In the genomic region with DNA sequence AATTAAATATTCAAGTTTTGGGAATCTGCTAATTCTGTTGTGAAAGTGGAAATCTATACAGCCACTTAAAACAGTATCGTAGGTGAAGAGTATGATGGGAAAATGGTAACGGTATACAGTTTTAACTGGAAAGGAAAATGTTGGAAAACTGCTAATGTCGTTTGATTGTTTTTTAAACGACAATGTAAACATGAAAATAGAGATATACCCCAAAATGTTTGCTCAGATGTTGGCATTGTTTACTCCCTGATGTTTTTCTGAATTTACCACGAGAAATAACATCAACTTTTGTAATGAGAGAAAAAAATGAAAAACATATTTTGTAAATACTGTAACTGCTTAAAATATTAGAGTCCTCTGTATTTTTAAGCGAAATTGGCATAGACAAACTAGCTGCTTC, we compare ENCODE assay signal across 11 cellular contexts. TPM values are rescaled to one million over a fixed set of nuclear protein-coding genes. Genes with fewer than 3 reads are reported as not detected.
DNase-seq lines count a peak whose midpoint lies in the region; ATAC-seq and TF ChIP-seq lines count a peak whose summit lies in the region.
"Had no signal": no experiment of that assay in that cellular context is flagged by ENCODE, and none has a peak within 500 bp of the region (broad histone marks: within the 10 kb centered on the region; RNA-seq: fewer than 3 reads in every experiment).

No MANE protein-coding gene starts in this region.

- 39 to 60% methylated on average over 6 of the region's 6 CpGs for WGBS in sigmoid colon, 2 donors

- POLR2A ChIA-PET in activated CD4-positive, alpha-beta T cell treated with anti-CD3 and anti-CD28 coated beads for 36 hours (lab: Charles Lee): interaction anchor here (0.6 to 2.0 kb wide), 6 partner anchors 8 to 187 kb away, joined by 3 to 11 read pairs (median 3); a partner anchor contains a TSS
- POLR2A ChIA-PET in PC-9 (lab: Charles Lee; ENCODE audit: unreplicated experiment): no interaction called here

- H3K9me2 ChIP-seq in PC-9 (ENCODE audit: insufficient read depth): no peaks in the 10 kb centered on the region

- H3K9me3 Mint-ChIP-seq in activated CD4-positive, alpha-beta T cell treated with anti-CD3 and anti-CD28 coated beads for 36 hours (ENCODE audit: low read depth): no peaks in the 10 kb centered on the region

- no peak overlapping the region for H3K27ac Mint-ChIP-seq in activated CD4-positive, alpha-beta T cell treated with anti-CD3 and anti-CD28 coated beads for 36 hours

- no peak for ATAC-seq in activated CD4-positive, alpha-beta T cell treated with anti-CD3 and anti-CD28 coated beads for 36 hours
- ATAC-seq: esophagus mucosa had no signal

- H3K4me1 ChIP-seq in PC-9 (replicated peaks; ENCODE audit: insufficient read depth) (peaks cover 28% of the 10 kb centered on the region), endocrine pancreas (ENCODE audit: control insufficient read depth, insufficient read depth, low read length) (peaks cover 31% of the 10 kb centered on the region), sigmoid colon (peaks cover 0 to 69% (median 63%) of the 10 kb centered on the region in 4 donors)

- no peak overlapping the region for H3K27ac ChIP-seq in PC-9
- H3K27ac ChIP-seq in sigmoid colon: peak overlapping the region; percentile 35 to 100 (median 96)

- DNase-seq in activated CD4-positive, alpha-beta T cell treated with anti-CD3 and anti-CD28 coated beads for 36 hours: no peak
- DNase-seq in activated CD4-positive, alpha-beta T cell treated with anti-CD3 and anti-CD28 coated beads for 4 hours: no peak
- DNase-seq in PC-9 (no peak), sigmoid colon (no peak), NCI-H1048 (lab: John Stamatoyannopoulos, UW) (no peak), NCI-H526 (lab: John Stamatoyannopoulos, UW) (no peak)
- no peak for DNase-seq in stimulated activated CD4-positive, alpha-beta T cell treated with anti-CD3 and anti-CD28 coated beads, Interleukin-15, amount 100 ng/mL, for 24 hours
- DNase-seq: NCI-H1694; stimulated activated CD4-positive, alpha-beta T cell treated with anti-CD3 and anti-CD28 coated beads, Interleukin-1b, Interleukin-23, amount 100 ng/mL, for 48 hours had no signal

- peaks cover 37% of the 10 kb centered on the region for H3F3A ChIP-seq in PC-9 (ENCODE audit: insufficient read depth, low read depth)

- TF ChIP-seq POLR2A in sigmoid colon (IDR thresholded peaks at IDR 0.05): no peak

- no peak overlapping the region for H2AFZ ChIP-seq in PC-9

- H3K4me3 Mint-ChIP-seq in activated CD4-positive, alpha-beta T cell treated with anti-CD3 and anti-CD28 coated beads for 36 hours: peak overlapping the region; percentile 97

- TF ChIP-seq CTCF in PC-9 (conservative IDR thresholded peaks at IDR 0.05) (no peak), sigmoid colon (IDR thresholded peaks at IDR 0.05) (no peak)

- peaks cover 62% of the 10 kb centered on the region for H3K4me1 Mint-ChIP-seq in activated CD4-positive, alpha-beta T cell treated with anti-CD3 and anti-CD28 coated beads for 36 hours

- TF ChIP-seq EP300 in sigmoid colon (IDR thresholded peaks at IDR 0.05): no peak

- H3K27me3 Mint-ChIP-seq in activated CD4-positive, alpha-beta T cell treated with anti-CD3 and anti-CD28 coated beads for 36 hours: no peaks in the 10 kb centered on the region

- intact Hi-C loops in activated CD4-positive, alpha-beta T cell treated with anti-CD3 and anti-CD28 coated beads for 36 hours (cut with DNase I, micrococcal nuclease): no loop called here
- intact Hi-C loops in PC-9 (cut with micrococcal nuclease; ENCODE audit: unreplicated experiment) (no loop called here), sigmoid colon (cut with DNase I) (no loop called here)

- H4K20me1 ChIP-seq in PC-9 (ENCODE audit: insufficient read depth): peaks cover 69% of the 10 kb centered on the region

- no peak overlapping the region for H3K9ac ChIP-seq in endocrine pancreas (ENCODE audit: control insufficient read depth, insufficient read depth, low read length)

- BruUV-seq in PC-9 (replicated peaks; lab: Mats Ljungman, UMichigan): no TSS peak

- peak overlapping the region; percentile 53 for H3K4me2 ChIP-seq in PC-9

- 0 out of 2 replicates have a peak, but pooled peaks cover 7% of the 10 kb centered on the region for H3K36me3 ChIP-seq in PC-9 (ENCODE audit: low read depth)
- H3K36me3 ChIP-seq in endocrine pancreas (ENCODE audit: control insufficient read depth, insufficient read depth, low read length): no peaks in the 10 kb centered on the region
- no peaks in the 10 kb centered on the region for H3K36me3 ChIP-seq in sigmoid colon

- peaks cover 76% of the 10 kb centered on the region for H3K79me2 ChIP-seq in PC-9 (ENCODE audit: low read depth)

- CTCF ChIA-PET in activated CD4-positive, alpha-beta T cell treated with anti-CD3 and anti-CD28 coated beads for 36 hours (lab: Charles Lee): interaction anchor here (0.7 to 2.7 kb wide), 4 partner anchors 8 to 363 kb away, joined by 3 to 14 read pairs (median 4); no protein-coding TSS in a partner anchor
- CTCF ChIA-PET in PC-9 (lab: Charles Lee): no interaction called here

- peak overlapping the region; percentile 17; the same call in 1 of the 2 replicates for H3K4me3 ChIP-seq in PC-9
- H3K4me3 ChIP-seq in endocrine pancreas (ENCODE audit: control insufficient read depth, insufficient read depth, low read length): peak overlapping the region; percentile 93
- H3K4me3 ChIP-seq in sigmoid colon: peak overlapping the region in 2 of 4 donors; percentile 74 to 94

- peaks cover 34% of the 10 kb centered on the region for H3K36me3 Mint-ChIP-seq in activated CD4-positive, alpha-beta T cell treated with anti-CD3 and anti-CD28 coated beads for 36 hours (ENCODE audit: low read depth)

- no peaks in the 10 kb centered on the region for H3K9me3 ChIP-seq in PC-9 (ENCODE audit: insufficient read depth, low read depth)
- no peaks in the 10 kb centered on the region for H3K9me3 ChIP-seq in endocrine pancreas (ENCODE audit: control insufficient read depth, low read length)
- no peaks in the 10 kb centered on the region for H3K9me3 ChIP-seq in sigmoid colon

- no peaks in the 10 kb centered on the region for H3K27me3 ChIP-seq in PC-9 (ENCODE audit: insufficient read depth, low read depth)
- no peaks in the 10 kb centered on the region for H3K27me3 ChIP-seq in endocrine pancreas (ENCODE audit: control insufficient read depth, insufficient read depth, low read length)
- H3K27me3 ChIP-seq in sigmoid colon: no peaks in the 10 kb centered on the region

RNA-seq across cellular contexts. Expression of a gene that starts 2.7 kb away (rescaled TPM):
- total RNA-seq in activated CD4-positive, alpha-beta T cell treated with anti-CD3 and anti-CD28 coated beads for 36 hours: 100 to 1,000 TPM; 113 to 133 TPM
- total RNA-seq in PC-9 (2021) (129 and 145 TPM in 2 replicates), sigmoid colon (100 to 1,000 TPM; 194 to 272 (median 228) TPM)
- polyA plus RNA-seq in sigmoid colon: 100 to 1,000 TPM in 1 of 3 donors, 10 to 100 TPM in 2; 60.8 to 114 (median 66.1) TPM

RNA-seq across cellular contexts. Expression of a gene that starts 45.5 kb away (rescaled TPM):
- total RNA-seq in activated CD4-positive, alpha-beta T cell treated with anti-CD3 and anti-CD28 coated beads for 36 hours: 100 to 1,000 TPM; 101 to 126 TPM
- 79.4 and 90.5 TPM in 2 replicates for total RNA-seq in PC-9 (2021)
- 100 to 1,000 TPM in 2 of 4 donors, 10 to 100 TPM in 2; 96.5 to 146 (median 109) TPM for total RNA-seq in sigmoid colon
- polyA plus RNA-seq in sigmoid colon: 100 to 1,000 TPM in 1 of 3 donors, 10 to 100 TPM in 2; 70.7 to 104 (median 78.7) TPM
